In the genomic region with DNA sequence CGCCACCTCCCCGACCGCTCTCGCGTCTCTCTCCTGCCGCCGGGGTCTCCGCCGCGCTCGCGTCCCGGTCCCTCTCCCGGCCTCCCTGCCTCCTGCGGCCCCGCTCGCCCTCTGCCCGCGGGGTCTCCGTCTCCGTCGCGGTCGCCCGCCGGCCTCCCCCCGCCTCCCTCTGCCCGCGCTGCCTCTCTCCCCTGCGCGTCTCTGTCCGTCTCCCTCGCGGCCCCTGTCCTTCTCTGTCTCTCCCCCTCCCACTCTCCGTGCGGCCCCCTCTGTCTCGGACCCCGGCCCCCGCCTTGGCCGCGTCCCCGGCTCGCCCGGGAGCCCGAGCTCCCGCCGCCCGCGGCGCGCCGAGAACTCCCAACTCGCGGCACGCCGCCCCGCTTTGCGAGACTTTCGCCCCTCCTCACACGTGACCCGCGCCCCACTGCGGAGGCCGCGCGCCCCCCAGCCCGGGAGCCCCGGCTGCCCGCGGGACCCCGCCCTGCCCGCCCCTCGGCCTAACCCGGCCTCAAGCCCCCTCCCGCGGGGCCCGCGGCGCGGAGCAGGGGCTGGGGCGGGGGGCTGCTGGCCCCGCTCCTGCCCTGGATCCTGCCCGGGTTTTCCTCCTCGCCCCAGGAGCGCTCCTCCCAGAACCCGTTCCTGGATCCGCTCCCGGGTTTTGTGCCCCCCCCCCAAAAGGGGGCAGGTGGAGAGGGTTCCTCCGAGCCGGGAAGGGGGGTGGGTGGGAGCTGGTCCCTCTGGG, we compare ENCODE assay signal across 8 cellular contexts. TPM values are rescaled to one million over a fixed set of nuclear protein-coding genes. Genes with fewer than 3 reads are reported as not detected.
A peak's percentile ranks its signal among the peaks of the same experiment; 100 is the strongest.
DNase-seq lines count a peak whose midpoint lies in the region; ATAC-seq, FAIRE-seq and TF ChIP-seq lines count a peak whose summit lies in the region.

No MANE protein-coding gene starts in this region.

- H4K20me1 ChIP-seq in keratinocyte (ENCODE audit: control insufficient read depth, extremely low read depth, insufficient read depth, low read length): no peaks in the 10 kb centered on the region

- no peaks in the 10 kb centered on the region for H3K36me3 ChIP-seq in heart left ventricle
- H3K36me3 ChIP-seq in keratinocyte (ENCODE audit: control insufficient read depth in 2 of 2, extremely low read depth in 1 of 2, insufficient read depth in 2 of 2, low read length in 2 of 2): no peaks in the 10 kb centered on the region

- peaks cover 73% of the 10 kb centered on the region for H3K27me3 Mint-ChIP-seq in activated naive CD8-positive, alpha-beta T cell treated with anti-CD3 and anti-CD28 coated beads for 36 hours
- H3K27me3 Mint-ChIP-seq in type B pancreatic cell: peaks cover 63% of the 10 kb centered on the region

- no peaks in the 10 kb centered on the region for H3K9me3 Mint-ChIP-seq in activated naive CD8-positive, alpha-beta T cell treated with anti-CD3 and anti-CD28 coated beads for 36 hours
- H3K9me3 Mint-ChIP-seq in type B pancreatic cell: no peaks in the 10 kb centered on the region

- WGBS in heart left ventricle, 4 donors: 0 to 1% (median 1%) methylated on average over 33 to 90 of the region's 90 CpGs

- no peaks in the 10 kb centered on the region for H3K79me2 ChIP-seq in keratinocyte (ENCODE audit: control insufficient read depth, insufficient read depth, low read length)

- peaks cover 4% of the 10 kb centered on the region for H3K4me1 Mint-ChIP-seq in activated naive CD8-positive, alpha-beta T cell treated with anti-CD3 and anti-CD28 coated beads for 36 hours
- H3K4me1 Mint-ChIP-seq in type B pancreatic cell (ENCODE audit: unreplicated experiment): peaks cover 23% of the 10 kb centered on the region

- TF ChIP-seq CTCF in heart left ventricle (IDR thresholded peaks at IDR 0.05): no peak
- no peak for TF ChIP-seq CTCF in keratinocyte (optimal IDR thresholded peaks at IDR 0.05 in 1 of 3, IDR thresholded peaks at IDR 0.05 in 1 of 3, conservative IDR thresholded peaks at IDR 0.05 in 1 of 3; ENCODE audit: extremely low read depth in 1 of 3, insufficient read depth in 2 of 3, low read length in 3 of 3)
- no peak for TF ChIP-seq CTCF in type B pancreatic cell (conservative IDR thresholded peaks at IDR 0.05)

- H3K9ac ChIP-seq in keratinocyte (ENCODE audit: control insufficient read depth, extremely low read depth, insufficient read depth, low read length): no peak overlapping the region

- no peak overlapping the region for H3K27ac Mint-ChIP-seq in activated naive CD8-positive, alpha-beta T cell treated with anti-CD3 and anti-CD28 coated beads for 36 hours
- no peak overlapping the region for H3K27ac Mint-ChIP-seq in type B pancreatic cell

- H3K4me3 ChIP-seq in heart left ventricle (peak overlapping the region; percentile 29 to 84 (median 59)), keratinocyte (ENCODE audit: control insufficient read depth in 2 of 3, extremely low read depth in 1 of 3, insufficient read depth in 2 of 3, low read depth in 1 of 3, low read length in 3 of 3) (peak overlapping the region in 2 of 3 experiments; percentile 20 to 38)

- H3K4me3 Mint-ChIP-seq in activated naive CD8-positive, alpha-beta T cell treated with anti-CD3 and anti-CD28 coated beads for 36 hours: peak overlapping the region; percentile 15
- peak overlapping the region; percentile 89 for H3K4me3 Mint-ChIP-seq in type B pancreatic cell

- ATAC-seq in heart left ventricle: peak in 1 of 4 donors; percentile 2
- no peak for ATAC-seq in Right ventricle myocardium inferior
- ATAC-seq in GM19395 (IDR thresholded peaks at IDR 0.05; ENCODE audit: unreplicated experiment): no peak
- no peak for ATAC-seq in HG02973 (IDR thresholded peaks at IDR 0.05; ENCODE audit: unreplicated experiment)

- peak overlapping the region; percentile 51 for H3K4me2 ChIP-seq in keratinocyte (ENCODE audit: control insufficient read depth, extremely low read depth, insufficient read depth, low read depth, low read length)

- H3K27me3 ChIP-seq in heart left ventricle (peaks cover 0 to 81% (median 26%) of the 10 kb centered on the region in 9 donors), keratinocyte (ENCODE audit: control insufficient read depth, extremely low read depth, insufficient read depth, low read length) (peaks cover 75% of the 10 kb centered on the region)

- dilution Hi-C loops in keratinocyte (cut with MboI; ENCODE audit: extremely low pct_ligation_motif_present, low sequenced_read_pairs): no loop called here

- DNase-seq in heart left ventricle (peak in 3 of 5 donors; percentile 57 to 63 (median 61)), Right ventricle myocardium inferior (ENCODE audit: missing footprints) (no peak), keratinocyte (ENCODE audit: low read depth, low spot score) (no peak), type B pancreatic cell (ENCODE audit: extremely low spot score, unreplicated experiment) (no peak), amniotic stem cell (lab: John Stamatoyannopoulos, UW) (no peak)
- peak; percentile 26 for DNase-seq in activated naive CD8-positive, alpha-beta T cell treated with anti-CD3 and anti-CD28 coated beads for 36 hours

- H3K27ac ChIP-seq in heart left ventricle (peak overlapping the region; percentile 52 to 99 (median 80)), keratinocyte (ENCODE audit: control insufficient read depth, insufficient read depth, low read length) (no peak overlapping the region)

- H3K36me3 Mint-ChIP-seq in activated naive CD8-positive, alpha-beta T cell treated with anti-CD3 and anti-CD28 coated beads for 36 hours: no peaks in the 10 kb centered on the region
- H3K36me3 Mint-ChIP-seq in type B pancreatic cell: no peaks in the 10 kb centered on the region

- peak in 1 of 2 donors; percentile 19 for TF ChIP-seq POLR2A in heart left ventricle (IDR thresholded peaks at IDR 0.05)

- H3K9me1 ChIP-seq in keratinocyte (ENCODE audit: control insufficient read depth, extremely low read depth, insufficient read depth, low read length): no peaks in the 10 kb centered on the region

- H3K4me1 ChIP-seq in heart left ventricle (peaks cover 0 to 68% (median 7%) of the 10 kb centered on the region in 12 donors), keratinocyte (ENCODE audit: control insufficient read depth, extremely low read depth, insufficient read depth, low read length) (peaks cover 14% of the 10 kb centered on the region)

- H3K9me3 ChIP-seq in heart left ventricle (no peaks in the 10 kb centered on the region), keratinocyte (ENCODE audit: control insufficient read depth, low read depth, low read length) (no peaks in the 10 kb centered on the region)

- no peak overlapping the region for H2AFZ ChIP-seq in keratinocyte (ENCODE audit: control insufficient read depth, low read length)

- no peak for FAIRE-seq in keratinocyte (lab: Jason Lieb, UNC)

- intact Hi-C loops in heart left ventricle (cut with DNase I): loop anchor here in 2 of 10 donors (2.0 kb wide), 1 partner anchor 41 kb away; no protein-coding TSS in a partner anchor
- intact Hi-C loops in Right ventricle myocardium inferior (cut with DNase I): no loop called here

RNA-seq across cellular contexts. Expression of gene KCNJ4, which starts 0.7 kb away (rescaled TPM):
- total RNA-seq in heart left ventricle (10 to 100 TPM; 14.5 to 85.5 (median 39.7) TPM), Right ventricle myocardium inferior (16.0 TPM), type B pancreatic cell (ENCODE audit: low replicate concordance) (1.3 and 2.0 TPM in 2 replicates)
- polyA plus RNA-seq in heart left ventricle (10 to 100 TPM; 20.3 to 57.9 TPM), keratinocyte (not detected in 3 replicates)
- not detected for total RNA-seq in activated naive CD8-positive, alpha-beta T cell treated with anti-CD3 and anti-CD28 coated beads for 36 hours
- polyA plus RNA-seq in keratinocyte (2011; ENCODE audit: low read depth): not detected
- 0.08 TPM in 1 of 2 replicates, not detected in the other for polyA plus RNA-seq in keratinocyte (2011; cell fraction: cytosol; rRNA removed)
- polyA plus RNA-seq in keratinocyte (2011; cell fraction: nucleus; rRNA removed): 0.05 and 0.08 TPM in 2 replicates
- polyA plus RNA-seq in keratinocyte (2012; ENCODE audit: low replicate concordance): 0.10 TPM in 1 of 2 replicates, not detected in the other
- polyA minus RNA-seq in keratinocyte: not detected in 3 replicates
- polyA minus RNA-seq in keratinocyte (2011; cell fraction: cytosol; rRNA and poly(A)+ RNA removed): not detected
- polyA minus RNA-seq in keratinocyte (2011; cell fraction: nucleus; rRNA and poly(A)+ RNA removed): not detected in 2 replicates

RNA-seq across cellular contexts. Expression of gene KDELR3, which starts 12.2 kb away (rescaled TPM):
- 10 to 100 TPM in 4 of 9 donors, 1 to 10 TPM in 5; 4.4 to 15.5 (median 8.5) TPM for total RNA-seq in heart left ventricle
- polyA plus RNA-seq in heart left ventricle: 10 to 100 TPM in 1 of 2 donors, 1 to 10 TPM in 1; 7.8 to 10.5 TPM
- total RNA-seq in Right ventricle myocardium inferior: 4.4 TPM
- total RNA-seq in activated naive CD8-positive, alpha-beta T cell treated with anti-CD3 and anti-CD28 coated beads for 36 hours: 1 to 10 TPM in 1 of 2 experiments, under 1 TPM in 1; 0.72 to 1.3 TPM
- polyA plus RNA-seq in keratinocyte: 8.3 to 11.9 TPM (median 10.1 TPM) in 3 replicates
- polyA plus RNA-seq in keratinocyte (2011; ENCODE audit: low read depth): not detected
- polyA plus RNA-seq in keratinocyte (2011; cell fraction: cytosol; rRNA removed): 10.5 and 14.4 TPM in 2 replicates
- polyA plus RNA-seq in keratinocyte (2011; cell fraction: nucleus; rRNA removed): 6.5 and 8.1 TPM in 2 replicates
- 1.5 and 9.2 TPM in 2 replicates for polyA plus RNA-seq in keratinocyte (2012; ENCODE audit: low replicate concordance)
- 4.6 to 10.5 TPM (median 8.1 TPM) in 3 replicates for polyA minus RNA-seq in keratinocyte
- polyA minus RNA-seq in keratinocyte (2011; cell fraction: cytosol; rRNA and poly(A)+ RNA removed): 3.3 TPM
- polyA minus RNA-seq in keratinocyte (2011; cell fraction: nucleus; rRNA and poly(A)+ RNA removed): 2.6 and 3.5 TPM in 2 replicates
- 10.6 and 24.2 TPM in 2 replicates for total RNA-seq in type B pancreatic cell (ENCODE audit: low replicate concordance)

RNA-seq across cellular contexts. Expression of gene DDX17, which starts 50.4 kb away (rescaled TPM):
- total RNA-seq in heart left ventricle: 100 to 1,000 TPM; 149 to 202 (median 170) TPM
- 100 to 1,000 TPM; 133 to 153 TPM for polyA plus RNA-seq in heart left ventricle
- 195 TPM for total RNA-seq in Right ventricle myocardium inferior
- 100 to 1,000 TPM; 254 to 256 TPM for total RNA-seq in activated naive CD8-positive, alpha-beta T cell treated with anti-CD3 and anti-CD28 coated beads for 36 hours
- polyA plus RNA-seq in keratinocyte: 237 to 276 TPM (median 270 TPM) in 3 replicates
- 99.8 TPM for polyA plus RNA-seq in keratinocyte (2011; ENCODE audit: low read depth)
- 75.3 and 121 TPM in 2 replicates for polyA plus RNA-seq in keratinocyte (2011; cell fraction: cytosol; rRNA removed)
- 549 and 628 TPM in 2 replicates for polyA plus RNA-seq in keratinocyte (2011; cell fraction: nucleus; rRNA removed)
- 104 and 107 TPM in 2 replicates for polyA plus RNA-seq in keratinocyte (2012; ENCODE audit: low replicate concordance)
- polyA minus RNA-seq in keratinocyte: 199 to 364 TPM (median 299 TPM) in 3 replicates
- polyA minus RNA-seq in keratinocyte (2011; cell fraction: cytosol; rRNA and poly(A)+ RNA removed): 129 TPM
- polyA minus RNA-seq in keratinocyte (2011; cell fraction: nucleus; rRNA and poly(A)+ RNA removed): 294 and 329 TPM in 2 replicates
- total RNA-seq in type B pancreatic cell (ENCODE audit: low replicate concordance): 377 and 531 TPM in 2 replicates

Comparison
In these comparisons a context has a peak if more than half of its experiments do, and no peak if none do; other contexts are left out.
1. DNase-seq: peak in heart left ventricle (3 of 5) and activated naive CD8-positive, alpha-beta T cell treated with anti-CD3 and anti-CD28 coated beads for 36 hours (single experiment); none in Right ventricle myocardium inferior (single experiment), keratinocyte (single experiment), type B pancreatic cell (single experiment) and amniotic stem cell (single experiment).